9 cellular contexts compared by ENCODE assay signal in genomic region chr5:151699071-151699901, GRCh38.
A peak's percentile ranks its signal among the peaks of the same experiment; 100 is the strongest.
DNase-seq lines count a peak whose midpoint lies in the region; ATAC-seq, FAIRE-seq and TF ChIP-seq lines count a peak whose summit lies in the region.
"Had no signal": no experiment of that assay in that cellular context is flagged by ENCODE, and none has a peak within 500 bp of the region (broad histone marks: within the 10 kb centered on the region; RNA-seq: fewer than 3 reads in every experiment).

No MANE protein-coding gene starts in this region.

- TF ChIP-seq CTCF in brain microvascular endothelial cell (IDR thresholded peaks at IDR 0.05; ENCODE audit: low read depth, low read length, missing control alignments) (peak; percentile 12), GM10266 (IDR thresholded peaks at IDR 0.05; ENCODE audit: control insufficient read depth, insufficient read depth, low read depth, missing control alignments) (no peak)

- peak; percentile 42 for TF ChIP-seq POLR2A in H54 (IDR thresholded peaks at IDR 0.05; ENCODE audit: low read depth, low read length)

- H3K27me3 ChIP-seq in brain microvascular endothelial cell (replicated peaks): no peaks in the 10 kb centered on the region

- no peak for ATAC-seq in HG03039 (IDR thresholded peaks at IDR 0.05; ENCODE audit: unreplicated experiment)
- ATAC-seq in HG03442 (IDR thresholded peaks at IDR 0.05; ENCODE audit: unreplicated experiment): no peak

- FAIRE-seq in H54 (lab: Jason Lieb, UNC): peak; percentile 79

- DNase-seq in H54 (ENCODE audit: insufficient read length, low spot score) (peak; percentile 77), brain microvascular endothelial cell (peak; percentile 98), iPS-NIHi11 (ENCODE audit: low spot score) (peak; percentile 65), GM10266 (ENCODE audit: extremely low spot score) (no peak)
- no peak for DNase-seq in activated T-cell treated with anti-CD3 and anti-CD28 coated beads, Interleukin-2, amount 50 U/mL, for 1 hour

- no peak overlapping the region for H3K4me3 ChIP-seq in brain microvascular endothelial cell (ENCODE audit: low read depth, low read length)
- no peak overlapping the region for H3K4me3 ChIP-seq in skin epidermis

- H3K27ac ChIP-seq in brain microvascular endothelial cell: peak overlapping the region; percentile 99
- peak overlapping the region in 20 of 21 experiments; percentile 16 to 91 (median 80) for H3K27ac ChIP-seq in skin epidermis
- H3K27ac ChIP-seq: VCaP had no signal

- in situ Hi-C loops in brain microvascular endothelial cell (cut with HindIII; ENCODE audit: low pct_ligation_motif_present, low sequenced_read_pairs): no loop called here

- no peaks in the 10 kb centered on the region for H3K36me3 ChIP-seq in brain microvascular endothelial cell (replicated peaks)

Comparison
In these comparisons a context has a peak if more than half of its experiments do, and no peak if none do; other contexts are left out.
1. DNase-seq: peak in H54 (single experiment), brain microvascular endothelial cell (single experiment) and iPS-NIHi11 (single experiment); none in GM10266 (single experiment) and activated T-cell treated with anti-CD3 and anti-CD28 coated beads, Interleukin-2, amount 50 U/mL, for 1 hour (single experiment).